1 cellular context compared by ENCODE assay signal in the genomic region with DNA sequence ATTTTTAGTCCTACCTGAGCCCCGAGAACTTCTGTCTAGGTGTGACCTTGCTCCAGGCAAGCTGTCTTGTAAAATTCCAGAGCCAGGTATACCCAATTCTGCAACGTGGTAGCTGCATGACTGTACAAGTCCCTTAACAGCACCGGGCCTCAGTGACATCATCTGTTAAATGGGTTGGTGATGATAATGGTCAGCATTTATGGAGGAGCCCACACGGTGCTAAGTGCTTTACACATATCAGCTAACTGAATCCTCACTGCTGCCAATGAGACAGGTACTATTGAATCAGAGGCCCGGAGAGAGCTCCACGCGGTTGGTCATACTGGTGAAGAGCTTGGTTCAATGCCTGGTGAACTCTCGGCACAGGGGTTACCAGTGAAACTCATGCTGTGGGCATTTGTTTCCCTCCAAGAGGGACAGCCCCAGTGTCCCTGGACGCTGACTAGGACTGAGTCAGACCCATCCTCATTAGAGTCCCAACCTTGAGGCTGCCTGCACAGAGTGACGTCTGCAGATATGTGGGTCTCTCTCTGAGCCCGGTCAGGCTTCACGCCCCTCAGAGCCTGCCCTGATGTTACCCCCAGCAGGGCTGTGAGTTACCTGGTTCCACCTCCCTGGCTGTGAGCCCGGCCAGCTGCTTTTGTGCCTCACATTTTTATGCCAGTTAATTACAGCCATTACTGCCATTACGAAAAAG.
TF ChIP-seq lines count a peak whose summit lies in the region.

No MANE protein-coding gene starts in this region.

TF ChIP-seq in IMR-90, 13 proteins besides CTCF, POLR2A, EP300 and RAD21:
- TF ChIP-seq, protein P1, sequence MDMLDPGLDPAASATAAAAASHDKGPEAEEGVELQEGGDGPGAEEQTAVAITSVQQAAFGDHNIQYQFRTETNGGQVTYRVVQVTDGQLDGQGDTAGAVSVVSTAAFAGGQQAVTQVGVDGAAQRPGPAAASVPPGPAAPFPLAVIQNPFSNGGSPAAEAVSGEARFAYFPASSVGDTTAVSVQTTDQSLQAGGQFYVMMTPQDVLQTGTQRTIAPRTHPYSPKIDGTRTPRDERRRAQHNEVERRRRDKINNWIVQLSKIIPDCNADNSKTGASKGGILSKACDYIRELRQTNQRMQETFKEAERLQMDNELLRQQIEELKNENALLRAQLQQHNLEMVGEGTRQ (IDR thresholded peaks at IDR 0.05; ENCODE audit: low read depth, low read length) = no peak
- peak; percentile 28; the same call in 1 of the 2 replicates for TF ChIP-seq MAZ (IDR thresholded peaks at IDR 0.05; ENCODE audit: borderline replicate concordance, low read depth, low read length)
- peak; percentile 19; the same call in 1 of the 2 replicates for TF ChIP-seq SMC3 (IDR thresholded peaks at IDR 0.05; ENCODE audit: low read depth, low read length)
- TF ChIP-seq RFX5 (IDR thresholded peaks at IDR 0.05; ENCODE audit: low read depth, low read length) = no peak
- peak; percentile 18; the same call in 1 of the 2 replicates for TF ChIP-seq MAFK (IDR thresholded peaks at IDR 0.05; ENCODE audit: low read depth, low read length)
- TF ChIP-seq CHD1 (IDR thresholded peaks at IDR 0.05; ENCODE audit: low read depth, low read length) = 0 out of 2 replicates have a peak, but pooled peaks have one; percentile 79
- peak; percentile 1; the same call in 1 of the 2 replicates for TF ChIP-seq CEBPB (IDR thresholded peaks at IDR 0.05; ENCODE audit: low read depth, low read length)
- TF ChIP-seq FOS (IDR thresholded peaks at IDR 0.05; ENCODE audit: low read depth, low read length) = peak; percentile 73
- TF ChIP-seq RCOR1 (IDR thresholded peaks at IDR 0.05; ENCODE audit: insufficient replicate concordance, low read length) = peak; percentile 98
